10 cellular contexts compared by ENCODE assay signal in genomic region chr10:61923210-61924024, GRCh38. TPM values are rescaled to one million over a fixed set of nuclear protein-coding genes. Genes with fewer than 3 reads are reported as not detected.
DNase-seq lines count a peak whose midpoint lies in the region; ATAC-seq and TF ChIP-seq lines count a peak whose summit lies in the region.
"Had no signal": no experiment of that assay in that cellular context is flagged by ENCODE, and none has a peak within 500 bp of the region (broad histone marks: within the 10 kb centered on the region; RNA-seq: fewer than 3 reads in every experiment).

No MANE protein-coding gene starts in this region.

- no peaks in the 10 kb centered on the region for H3K4me1 ChIP-seq in breast epithelium
- H3K4me1 ChIP-seq in mucosa of descending colon (ENCODE audit: low read depth), result peaks cover 3% of the 10 kb centered on the region
- H3K4me1 ChIP-seq: left ventricle myocardium inferior had no signal

- DNase-seq in MG63 (peak; percentile 31), breast epithelium (ENCODE audit: low spot score in 2 of 2) (no peak), mucosa of descending colon (no peak), cerebellum (ENCODE audit: low spot score) (no peak), pons (ENCODE audit: low spot score) (no peak)
- DNase-seq in activated effector memory CD4-positive, alpha-beta T cell treated with anti-CD3 and anti-CD28 coated beads, Interleukin-2, amount 50 U/mL, for 16 hours, result no peak
- DNase-seq: left ventricle myocardium inferior, NCI-H345 had no signal

- TF ChIP-seq CTCF in C4-2B (conservative IDR thresholded peaks at IDR 0.05), result no peak
- TF ChIP-seq CTCF in breast epithelium (IDR thresholded peaks at IDR 0.05), result no peak
- TF ChIP-seq CTCF in mucosa of descending colon (IDR thresholded peaks at IDR 0.05), result no peak

- no peaks in the 10 kb centered on the region for H3K9me3 ChIP-seq in MG63
- H3K9me3 ChIP-seq in breast epithelium, result no peaks in the 10 kb centered on the region
- no peaks in the 10 kb centered on the region for H3K9me3 ChIP-seq in mucosa of descending colon
- H3K9me3 ChIP-seq: left ventricle myocardium inferior had no signal

- H3K27ac ChIP-seq in C4-2B (peak overlapping the region; percentile 69), breast epithelium (peak overlapping the region; percentile 23 to 44)
- H3K27ac ChIP-seq: left ventricle myocardium inferior had no signal

- H3K27me3 ChIP-seq in MG63, result no peaks in the 10 kb centered on the region
- no peaks in the 10 kb centered on the region for H3K27me3 ChIP-seq in breast epithelium

- no peak overlapping the region for H3K4me3 ChIP-seq in MG63
- no peak overlapping the region for H3K4me3 ChIP-seq in breast epithelium
- no peak overlapping the region for H3K4me3 ChIP-seq in mucosa of descending colon
- H3K4me3 ChIP-seq: left ventricle myocardium inferior had no signal

- TF ChIP-seq POLR2A in breast epithelium (IDR thresholded peaks at IDR 0.05), result no peak

- ATAC-seq in mucosa of descending colon (peak; percentile 65), GM19463 (IDR thresholded peaks at IDR 0.05; ENCODE audit: unreplicated experiment) (no peak)

- H3K36me3 ChIP-seq in MG63 (peaks cover 37% of the 10 kb centered on the region), breast epithelium (no peaks in the 10 kb centered on the region), mucosa of descending colon (ENCODE audit: low read depth) (no peaks in the 10 kb centered on the region)
- H3K36me3 ChIP-seq: left ventricle myocardium inferior had no signal

- intact Hi-C loops in breast epithelium (cut with DNase I; ENCODE audit: low total_unique reads) (loop anchor here (5.0 kb wide), 1 partner anchor 84 kb away; no protein-coding TSS in a partner anchor), mucosa of descending colon (cut with DNase I, micrococcal nuclease) (no loop called here)

RNA-seq across cellular contexts. Expression of gene ARID5B, which starts 21.9 kb away (rescaled TPM):
- 12.8 and 15.3 TPM in 2 replicates for total RNA-seq in MG63 (2014; rRNA removed; shearing (Covaris generic); ENCODE audit: low replicate concordance)
- total RNA-seq in breast epithelium (100 to 1,000 TPM in 2 of 3 donors, 10 to 100 TPM in 1; 89.5 to 166 (median 125) TPM), mucosa of descending colon (10 to 100 TPM; 21.9 to 34.1 (median 22.4) TPM), cerebellum (27.4 TPM)
